Comparison of ENCODE assay signal across 1 cellular context in the genomic region with DNA sequence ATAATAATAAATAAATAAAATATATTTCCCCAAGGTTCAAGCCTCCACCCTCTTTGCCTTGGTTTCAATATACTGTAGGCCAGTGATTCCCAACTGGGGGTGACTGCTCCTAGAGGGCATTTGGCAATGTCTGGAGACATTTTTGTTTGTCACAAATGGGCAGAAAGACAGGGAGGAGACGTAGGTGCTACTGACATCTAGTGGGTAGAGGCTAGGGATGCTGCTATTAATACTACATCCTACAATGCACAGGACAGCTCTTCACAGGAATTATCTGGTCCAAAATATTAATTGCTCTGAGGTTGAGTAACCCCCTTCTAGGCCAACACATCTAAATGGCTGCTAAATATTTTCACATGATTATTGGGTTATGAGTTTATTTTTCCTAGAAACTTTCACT.
TF ChIP-seq lines count a peak whose summit lies in the region.

No MANE protein-coding gene starts in this region.

TF ChIP-seq in HepG2, 621 proteins besides CTCF, POLR2A, EP300 and RAD21 (continued from another document):
- TF ChIP-seq ELF3 (CRISPR knock-in tag; IDR thresholded peaks at IDR 0.05) (no peak), ZNF652 (CRISPR knock-in tag; IDR thresholded peaks at IDR 0.05; ENCODE audit: borderline replicate concordance, low read depth) (no peak), NFYB (CRISPR knock-in tag; IDR thresholded peaks at IDR 0.05) (no peak), STAG1 (CRISPR knock-in tag; IDR thresholded peaks at IDR 0.05) (peak; percentile 83), THAP11 (CRISPR knock-in tag; IDR thresholded peaks at IDR 0.05) (0 out of 2 replicates have a peak, but pooled peaks have one; percentile 18), NFE2L1 (CRISPR knock-in tag; IDR thresholded peaks at IDR 0.05; ENCODE audit: borderline replicate concordance) (no peak), NFKBIZ (CRISPR knock-in tag; IDR thresholded peaks at IDR 0.05) (no peak), POLR2AphosphoS2 (IDR thresholded peaks at IDR 0.05; ENCODE audit: low read depth, low read length) (no peak), FIP1L1 (IDR thresholded peaks at IDR 0.05; ENCODE audit: borderline replicate concordance, insufficient read depth, low read depth, low read length) (no peak), KAT7 (CRISPR knock-in tag; IDR thresholded peaks at IDR 0.05; ENCODE audit: borderline replicate concordance) (no peak), SRSF1 (optimal IDR thresholded peaks at IDR 0.05; ENCODE audit: low read depth, low read length) (no peak), FOXA1 (IDR thresholded peaks at IDR 0.05) (no peak), FOXA1 (CRISPR knock-in tag; IDR thresholded peaks at IDR 0.05) (no peak), CEBPG (CRISPR knock-in tag; IDR thresholded peaks at IDR 0.05) (peak; percentile 45)
- TF ChIP-seq, protein P1, sequence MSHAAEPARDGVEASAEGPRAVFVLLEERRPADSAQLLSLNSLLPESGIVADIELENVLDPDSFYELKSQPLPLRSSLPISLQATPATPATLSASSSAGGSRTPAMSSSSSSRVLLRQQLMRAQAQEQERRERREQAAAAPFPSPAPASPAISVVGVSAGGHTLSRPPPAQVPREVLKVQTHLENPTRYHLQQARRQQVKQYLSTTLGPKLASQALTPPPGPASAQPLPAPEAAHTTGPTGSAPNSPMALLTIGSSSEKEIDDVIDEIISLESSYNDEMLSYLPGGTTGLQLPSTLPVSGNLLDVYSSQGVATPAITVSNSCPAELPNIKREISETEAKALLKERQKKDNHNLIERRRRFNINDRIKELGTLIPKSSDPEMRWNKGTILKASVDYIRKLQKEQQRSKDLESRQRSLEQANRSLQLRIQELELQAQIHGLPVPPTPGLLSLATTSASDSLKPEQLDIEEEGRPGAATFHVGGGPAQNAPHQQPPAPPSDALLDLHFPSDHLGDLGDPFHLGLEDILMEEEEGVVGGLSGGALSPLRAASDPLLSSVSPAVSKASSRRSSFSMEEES (CRISPR knock-in tag; IDR thresholded peaks at IDR 0.05): no peak
- TF ChIP-seq, protein P2, sequence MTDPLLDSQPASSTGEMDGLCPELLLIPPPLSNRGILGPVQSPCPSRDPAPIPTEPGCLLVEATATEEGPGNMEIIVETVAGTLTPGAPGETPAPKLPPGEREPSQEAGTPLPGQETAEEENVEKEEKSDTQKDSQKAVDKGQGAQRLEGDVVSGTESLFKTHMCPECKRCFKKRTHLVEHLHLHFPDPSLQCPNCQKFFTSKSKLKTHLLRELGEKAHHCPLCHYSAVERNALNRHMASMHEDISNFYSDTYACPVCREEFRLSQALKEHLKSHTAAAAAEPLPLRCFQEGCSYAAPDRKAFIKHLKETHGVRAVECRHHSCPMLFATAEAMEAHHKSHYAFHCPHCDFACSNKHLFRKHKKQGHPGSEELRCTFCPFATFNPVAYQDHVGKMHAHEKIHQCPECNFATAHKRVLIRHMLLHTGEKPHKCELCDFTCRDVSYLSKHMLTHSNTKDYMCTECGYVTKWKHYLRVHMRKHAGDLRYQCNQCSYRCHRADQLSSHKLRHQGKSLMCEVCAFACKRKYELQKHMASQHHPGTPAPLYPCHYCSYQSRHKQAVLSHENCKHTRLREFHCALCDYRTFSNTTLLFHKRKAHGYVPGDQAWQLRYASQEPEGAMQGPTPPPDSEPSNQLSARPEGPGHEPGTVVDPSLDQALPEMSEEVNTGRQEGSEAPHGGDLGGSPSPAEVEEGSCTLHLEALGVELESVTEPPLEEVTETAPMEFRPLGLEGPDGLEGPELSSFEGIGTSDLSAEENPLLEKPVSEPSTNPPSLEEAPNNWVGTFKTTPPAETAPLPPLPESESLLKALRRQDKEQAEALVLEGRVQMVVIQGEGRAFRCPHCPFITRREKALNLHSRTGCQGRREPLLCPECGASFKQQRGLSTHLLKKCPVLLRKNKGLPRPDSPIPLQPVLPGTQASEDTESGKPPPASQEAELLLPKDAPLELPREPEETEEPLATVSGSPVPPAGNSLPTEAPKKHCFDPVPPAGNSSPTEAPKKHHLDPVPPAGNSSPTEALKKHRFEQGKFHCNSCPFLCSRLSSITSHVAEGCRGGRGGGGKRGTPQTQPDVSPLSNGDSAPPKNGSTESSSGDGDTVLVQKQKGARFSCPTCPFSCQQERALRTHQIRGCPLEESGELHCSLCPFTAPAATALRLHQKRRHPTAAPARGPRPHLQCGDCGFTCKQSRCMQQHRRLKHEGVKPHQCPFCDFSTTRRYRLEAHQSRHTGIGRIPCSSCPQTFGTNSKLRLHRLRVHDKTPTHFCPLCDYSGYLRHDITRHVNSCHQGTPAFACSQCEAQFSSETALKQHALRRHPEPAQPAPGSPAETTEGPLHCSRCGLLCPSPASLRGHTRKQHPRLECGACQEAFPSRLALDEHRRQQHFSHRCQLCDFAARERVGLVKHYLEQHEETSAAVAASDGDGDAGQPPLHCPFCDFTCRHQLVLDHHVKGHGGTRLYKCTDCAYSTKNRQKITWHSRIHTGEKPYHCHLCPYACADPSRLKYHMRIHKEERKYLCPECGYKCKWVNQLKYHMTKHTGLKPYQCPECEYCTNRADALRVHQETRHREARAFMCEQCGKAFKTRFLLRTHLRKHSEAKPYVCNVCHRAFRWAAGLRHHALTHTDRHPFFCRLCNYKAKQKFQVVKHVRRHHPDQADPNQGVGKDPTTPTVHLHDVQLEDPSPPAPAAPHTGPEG (CRISPR knock-in tag; IDR thresholded peaks at IDR 0.05): no peak
- TF ChIP-seq, protein P3, sequence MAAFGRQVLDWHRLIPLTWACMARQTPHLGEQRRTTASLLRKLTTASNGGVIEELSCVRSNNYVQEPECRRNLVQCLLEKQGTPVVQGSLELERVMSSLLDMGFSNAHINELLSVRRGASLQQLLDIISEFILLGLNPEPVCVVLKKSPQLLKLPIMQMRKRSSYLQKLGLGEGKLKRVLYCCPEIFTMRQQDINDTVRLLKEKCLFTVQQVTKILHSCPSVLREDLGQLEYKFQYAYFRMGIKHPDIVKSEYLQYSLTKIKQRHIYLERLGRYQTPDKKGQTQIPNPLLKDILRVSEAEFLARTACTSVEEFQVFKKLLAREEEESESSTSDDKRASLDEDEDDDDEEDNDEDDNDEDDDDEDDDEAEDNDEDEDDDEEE (CRISPR knock-in tag; IDR thresholded peaks at IDR 0.05): no peak
- TF ChIP-seq, protein P4, sequence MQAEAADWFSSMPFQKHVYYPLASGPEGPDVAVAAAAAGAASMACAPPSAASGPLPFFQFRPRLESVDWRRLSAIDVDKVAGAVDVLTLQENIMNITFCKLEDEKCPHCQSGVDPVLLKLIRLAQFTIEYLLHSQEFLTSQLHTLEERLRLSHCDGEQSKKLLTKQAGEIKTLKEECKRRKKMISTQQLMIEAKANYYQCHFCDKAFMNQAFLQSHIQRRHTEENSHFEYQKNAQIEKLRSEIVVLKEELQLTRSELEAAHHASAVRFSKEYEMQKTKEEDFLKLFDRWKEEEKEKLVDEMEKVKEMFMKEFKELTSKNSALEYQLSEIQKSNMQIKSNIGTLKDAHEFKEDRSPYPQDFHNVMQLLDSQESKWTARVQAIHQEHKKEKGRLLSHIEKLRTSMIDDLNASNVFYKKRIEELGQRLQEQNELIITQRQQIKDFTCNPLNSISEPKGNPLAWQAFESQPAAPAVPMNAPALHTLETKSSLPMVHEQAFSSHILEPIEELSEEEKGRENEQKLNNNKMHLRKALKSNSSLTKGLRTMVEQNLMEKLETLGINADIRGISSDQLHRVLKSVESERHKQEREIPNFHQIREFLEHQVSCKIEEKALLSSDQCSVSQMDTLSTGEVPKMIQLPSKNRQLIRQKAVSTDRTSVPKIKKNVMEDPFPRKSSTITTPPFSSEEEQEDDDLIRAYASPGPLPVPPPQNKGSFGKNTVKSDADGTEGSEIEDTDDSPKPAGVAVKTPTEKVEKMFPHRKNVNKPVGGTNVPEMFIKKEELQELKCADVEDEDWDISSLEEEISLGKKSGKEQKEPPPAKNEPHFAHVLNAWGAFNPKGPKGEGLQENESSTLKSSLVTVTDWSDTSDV (CRISPR knock-in tag; IDR thresholded peaks at IDR 0.05): no peak
- TF ChIP-seq, protein P5, sequence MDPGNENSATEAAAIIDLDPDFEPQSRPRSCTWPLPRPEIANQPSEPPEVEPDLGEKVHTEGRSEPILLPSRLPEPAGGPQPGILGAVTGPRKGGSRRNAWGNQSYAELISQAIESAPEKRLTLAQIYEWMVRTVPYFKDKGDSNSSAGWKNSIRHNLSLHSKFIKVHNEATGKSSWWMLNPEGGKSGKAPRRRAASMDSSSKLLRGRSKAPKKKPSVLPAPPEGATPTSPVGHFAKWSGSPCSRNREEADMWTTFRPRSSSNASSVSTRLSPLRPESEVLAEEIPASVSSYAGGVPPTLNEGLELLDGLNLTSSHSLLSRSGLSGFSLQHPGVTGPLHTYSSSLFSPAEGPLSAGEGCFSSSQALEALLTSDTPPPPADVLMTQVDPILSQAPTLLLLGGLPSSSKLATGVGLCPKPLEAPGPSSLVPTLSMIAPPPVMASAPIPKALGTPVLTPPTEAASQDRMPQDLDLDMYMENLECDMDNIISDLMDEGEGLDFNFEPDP (CRISPR knock-in tag; conservative IDR thresholded peaks at IDR 0.05): no peak
- TF ChIP-seq, protein P6, sequence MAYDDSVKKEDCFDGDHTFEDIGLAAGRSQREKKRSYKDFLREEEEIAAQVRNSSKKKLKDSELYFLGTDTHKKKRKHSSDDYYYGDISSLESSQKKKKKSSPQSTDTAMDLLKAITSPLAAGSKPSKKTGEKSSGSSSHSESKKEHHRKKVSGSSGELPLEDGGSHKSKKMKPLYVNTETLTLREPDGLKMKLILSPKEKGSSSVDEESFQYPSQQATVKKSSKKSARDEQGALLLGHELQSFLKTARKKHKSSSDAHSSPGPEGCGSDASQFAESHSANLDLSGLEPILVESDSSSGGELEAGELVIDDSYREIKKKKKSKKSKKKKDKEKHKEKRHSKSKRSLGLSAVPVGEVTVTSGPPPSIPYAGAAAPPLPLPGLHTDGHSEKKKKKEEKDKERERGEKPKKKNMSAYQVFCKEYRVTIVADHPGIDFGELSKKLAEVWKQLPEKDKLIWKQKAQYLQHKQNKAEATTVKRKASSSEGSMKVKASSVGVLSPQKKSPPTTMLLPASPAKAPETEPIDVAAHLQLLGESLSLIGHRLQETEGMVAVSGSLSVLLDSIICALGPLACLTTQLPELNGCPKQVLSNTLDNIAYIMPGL (CRISPR knock-in tag; IDR thresholded peaks at IDR 0.05; ENCODE audit: borderline replicate concordance in 1 of 2, low read depth in 1 of 2): peak in 1 of 2 experiments; percentile 36; a peak in 2 of 4 replicates
- TF ChIP-seq, protein P7, sequence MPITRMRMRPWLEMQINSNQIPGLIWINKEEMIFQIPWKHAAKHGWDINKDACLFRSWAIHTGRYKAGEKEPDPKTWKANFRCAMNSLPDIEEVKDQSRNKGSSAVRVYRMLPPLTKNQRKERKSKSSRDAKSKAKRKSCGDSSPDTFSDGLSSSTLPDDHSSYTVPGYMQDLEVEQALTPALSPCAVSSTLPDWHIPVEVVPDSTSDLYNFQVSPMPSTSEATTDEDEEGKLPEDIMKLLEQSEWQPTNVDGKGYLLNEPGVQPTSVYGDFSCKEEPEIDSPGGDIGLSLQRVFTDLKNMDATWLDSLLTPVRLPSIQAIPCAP (CRISPR knock-in tag; IDR thresholded peaks at IDR 0.05; ENCODE audit: low read depth): no peak
- TF ChIP-seq, protein P8, sequence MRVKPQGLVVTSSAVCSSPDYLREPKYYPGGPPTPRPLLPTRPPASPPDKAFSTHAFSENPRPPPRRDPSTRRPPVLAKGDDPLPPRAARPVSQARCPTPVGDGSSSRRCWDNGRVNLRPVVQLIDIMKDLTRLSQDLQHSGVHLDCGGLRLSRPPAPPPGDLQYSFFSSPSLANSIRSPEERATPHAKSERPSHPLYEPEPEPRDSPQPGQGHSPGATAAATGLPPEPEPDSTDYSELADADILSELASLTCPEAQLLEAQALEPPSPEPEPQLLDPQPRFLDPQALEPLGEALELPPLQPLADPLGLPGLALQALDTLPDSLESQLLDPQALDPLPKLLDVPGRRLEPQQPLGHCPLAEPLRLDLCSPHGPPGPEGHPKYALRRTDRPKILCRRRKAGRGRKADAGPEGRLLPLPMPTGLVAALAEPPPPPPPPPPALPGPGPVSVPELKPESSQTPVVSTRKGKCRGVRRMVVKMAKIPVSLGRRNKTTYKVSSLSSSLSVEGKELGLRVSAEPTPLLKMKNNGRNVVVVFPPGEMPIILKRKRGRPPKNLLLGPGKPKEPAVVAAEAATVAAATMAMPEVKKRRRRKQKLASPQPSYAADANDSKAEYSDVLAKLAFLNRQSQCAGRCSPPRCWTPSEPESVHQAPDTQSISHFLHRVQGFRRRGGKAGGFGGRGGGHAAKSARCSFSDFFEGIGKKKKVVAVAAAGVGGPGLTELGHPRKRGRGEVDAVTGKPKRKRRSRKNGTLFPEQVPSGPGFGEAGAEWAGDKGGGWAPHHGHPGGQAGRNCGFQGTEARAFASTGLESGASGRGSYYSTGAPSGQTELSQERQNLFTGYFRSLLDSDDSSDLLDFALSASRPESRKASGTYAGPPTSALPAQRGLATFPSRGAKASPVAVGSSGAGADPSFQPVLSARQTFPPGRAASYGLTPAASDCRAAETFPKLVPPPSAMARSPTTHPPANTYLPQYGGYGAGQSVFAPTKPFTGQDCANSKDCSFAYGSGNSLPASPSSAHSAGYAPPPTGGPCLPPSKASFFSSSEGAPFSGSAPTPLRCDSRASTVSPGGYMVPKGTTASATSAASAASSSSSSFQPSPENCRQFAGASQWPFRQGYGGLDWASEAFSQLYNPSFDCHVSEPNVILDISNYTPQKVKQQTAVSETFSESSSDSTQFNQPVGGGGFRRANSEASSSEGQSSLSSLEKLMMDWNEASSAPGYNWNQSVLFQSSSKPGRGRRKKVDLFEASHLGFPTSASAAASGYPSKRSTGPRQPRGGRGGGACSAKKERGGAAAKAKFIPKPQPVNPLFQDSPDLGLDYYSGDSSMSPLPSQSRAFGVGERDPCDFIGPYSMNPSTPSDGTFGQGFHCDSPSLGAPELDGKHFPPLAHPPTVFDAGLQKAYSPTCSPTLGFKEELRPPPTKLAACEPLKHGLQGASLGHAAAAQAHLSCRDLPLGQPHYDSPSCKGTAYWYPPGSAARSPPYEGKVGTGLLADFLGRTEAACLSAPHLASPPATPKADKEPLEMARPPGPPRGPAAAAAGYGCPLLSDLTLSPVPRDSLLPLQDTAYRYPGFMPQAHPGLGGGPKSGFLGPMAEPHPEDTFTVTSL (CRISPR knock-in tag; IDR thresholded peaks at IDR 0.05; ENCODE audit: borderline replicate concordance): no peak
